2 cellular contexts compared by ENCODE assay signal in the genomic region with DNA sequence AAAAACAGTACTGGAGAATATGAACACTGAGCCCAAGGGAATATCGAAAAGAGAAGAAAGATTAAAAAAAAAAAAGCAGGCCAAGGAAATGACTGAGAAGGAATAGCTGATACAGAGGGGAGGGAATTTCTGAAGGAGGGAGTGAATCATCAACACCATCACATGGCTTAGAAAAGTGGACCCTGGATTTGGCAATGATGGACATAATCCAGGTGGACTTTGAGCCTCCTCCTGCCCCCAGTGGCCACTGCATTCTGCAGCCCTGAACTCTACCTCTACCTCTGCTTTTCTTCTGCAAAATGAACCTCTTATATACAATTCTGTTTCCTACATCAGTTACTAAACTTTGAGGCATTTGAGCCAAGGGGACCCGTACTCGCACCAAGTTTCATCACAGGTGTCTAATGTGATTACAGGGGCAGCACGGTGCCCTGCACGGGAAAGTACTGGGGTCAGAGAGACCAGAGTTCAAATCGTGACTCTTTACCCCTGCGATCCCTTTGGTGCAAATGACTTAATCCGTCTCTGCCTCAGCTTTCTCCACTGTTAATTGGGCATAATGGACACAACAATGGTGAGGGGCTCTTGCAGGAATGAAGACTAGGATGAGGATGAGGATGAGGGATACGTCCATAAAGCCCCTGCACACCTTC.
TF ChIP-seq lines count a peak whose summit lies in the region.

No MANE protein-coding gene starts in this region.

TF ChIP-seq in H1, 55 proteins besides CTCF, POLR2A, EP300 and RAD21 (continued from another document):
- TF ChIP-seq, protein P1, sequence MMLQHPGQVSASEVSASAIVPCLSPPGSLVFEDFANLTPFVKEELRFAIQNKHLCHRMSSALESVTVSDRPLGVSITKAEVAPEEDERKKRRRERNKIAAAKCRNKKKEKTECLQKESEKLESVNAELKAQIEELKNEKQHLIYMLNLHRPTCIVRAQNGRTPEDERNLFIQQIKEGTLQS (IDR thresholded peaks at IDR 0.05; ENCODE audit: insufficient read depth, low read depth, low read length) = no peak
- no peak for TF ChIP-seq TAF1 (IDR thresholded peaks at IDR 0.05; ENCODE audit: low read depth, low read length)
- TF ChIP-seq CHD2 (IDR thresholded peaks at IDR 0.05; ENCODE audit: low read length) = no peak
- no peak for TF ChIP-seq KDM4A (IDR thresholded peaks at IDR 0.05; ENCODE audit: low read depth, low read length, severe bottlenecking)
- no peak for TF ChIP-seq PHF8 (conservative IDR thresholded peaks at IDR 0.05; ENCODE audit: low read depth, low read length)
- no peak for TF ChIP-seq TCF12 (IDR thresholded peaks at IDR 0.05; ENCODE audit: low read depth, low read length)
- no peak for TF ChIP-seq SIN3A (conservative IDR thresholded peaks at IDR 0.05 in 1 of 2, IDR thresholded peaks at IDR 0.05 in 1 of 2; ENCODE audit: low read depth in 1 of 2, low read length in 2 of 2)
- no peak for TF ChIP-seq RXRA (IDR thresholded peaks at IDR 0.05; ENCODE audit: insufficient read depth, low read depth, low read length)
- TF ChIP-seq RBBP5 (IDR thresholded peaks at IDR 0.05; ENCODE audit: borderline replicate concordance, low read depth, low read length) = no peak
- TF ChIP-seq CTBP2 (IDR thresholded peaks at IDR 0.05; ENCODE audit: borderline replicate concordance, insufficient read depth, insufficient read length, low read length) = no peak
- TF ChIP-seq TBP (IDR thresholded peaks at IDR 0.05; ENCODE audit: low read depth, low read length) = no peak
- no peak for TF ChIP-seq EZH2 (IDR thresholded peaks at IDR 0.05; ENCODE audit: low read depth, low read length, severe bottlenecking)
- TF ChIP-seq SIX5 (IDR thresholded peaks at IDR 0.05; ENCODE audit: low read depth, low read length) = no peak
- no peak for TF ChIP-seq GABPA (IDR thresholded peaks at IDR 0.05; ENCODE audit: borderline replicate concordance, insufficient read depth, low read length)
- no peak for TF ChIP-seq ZNF274 (IDR thresholded peaks at IDR 0.05; ENCODE audit: borderline replicate concordance, extremely low read depth, low read length)

TF ChIP-seq in GM12891, 5 proteins besides CTCF, POLR2A, EP300 and RAD21 (continued from another document):
- TF ChIP-seq PAX5 (IDR thresholded peaks at IDR 0.05; ENCODE audit: insufficient read depth, low read length, severe bottlenecking) (no peak), TAF1 (IDR thresholded peaks at IDR 0.05; ENCODE audit: low read depth, low read length) (no peak), POLR2AphosphoS5 (IDR thresholded peaks at IDR 0.05; ENCODE audit: low read depth, low read length) (no peak)
TF ChIP-seq in GM12891: peak in this region for 0.
